ENCODE assay signal across 17 cellular contexts in the genomic region with DNA sequence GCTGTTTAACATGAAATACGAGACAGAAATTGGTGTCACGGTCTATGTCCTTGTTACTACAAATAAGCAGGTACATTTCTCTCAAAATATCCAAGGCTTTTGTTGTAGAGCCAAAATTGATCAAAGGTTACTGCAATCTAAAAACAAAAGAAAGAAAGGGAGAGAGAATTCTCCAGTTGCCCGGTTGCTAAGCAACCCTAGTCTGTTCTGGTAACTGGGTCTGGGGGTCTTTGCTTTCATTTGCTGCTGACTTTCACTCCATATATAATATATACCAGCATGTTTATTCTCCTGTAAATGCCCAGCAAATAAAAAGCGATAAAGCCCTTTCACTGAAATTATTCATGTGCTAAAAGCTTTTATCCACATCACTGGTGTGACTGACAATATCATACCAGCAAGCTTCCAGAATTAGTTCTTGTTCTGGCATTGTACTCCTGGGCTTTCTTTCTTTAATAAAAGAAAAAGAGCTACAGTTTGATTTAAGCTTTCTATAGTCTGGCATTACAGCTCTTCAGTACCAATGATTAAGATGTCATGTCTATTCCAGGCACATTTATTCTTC.
"Had no signal": no experiment of that assay in that cellular context is flagged by ENCODE, and none has a peak within 500 bp of the region (broad histone marks: within the 10 kb centered on the region; RNA-seq: fewer than 3 reads in every experiment).

No MANE protein-coding gene starts in this region.

- H3K27me3 ChIP-seq: adrenal gland, ovary, testis, upper lobe of right lung had no signal

- H3K36me3 ChIP-seq: adrenal gland, gastroesophageal sphincter, left ventricle myocardium inferior, ovary, upper lobe of right lung had no signal

- H3K27ac ChIP-seq: adrenal gland, gastroesophageal sphincter, left ventricle myocardium inferior, ovary, testis, upper lobe of right lung had no signal

- ATAC-seq: activated CD4-positive, CD25-positive, alpha-beta regulatory T cell treated with anti-CD3 and anti-CD28 coated beads, Interleukin-2, amount 50 U/mL, for 24 hours; gastroesophageal sphincter; upper lobe of right lung had no signal

- H3K9me3 Mint-ChIP-seq: nephron; stimulated activated naive CD8-positive, alpha-beta T cell treated with anti-CD3 and anti-CD28 coated beads, Interleukin-15, Interleukin-2, amounts not matched to agents 100 ng/mL and 50 ng/mL, for 24 hours had no signal

- H3K4me3 Mint-ChIP-seq: central memory CD8-positive, alpha-beta T cell; nephron; stimulated activated naive CD8-positive, alpha-beta T cell treated with anti-CD3 and anti-CD28 coated beads, Interleukin-15, Interleukin-2, amounts not matched to agents 100 ng/mL and 50 ng/mL, for 24 hours had no signal

- H3K4me1 ChIP-seq: adrenal gland, gastroesophageal sphincter, left ventricle myocardium inferior, testis, upper lobe of right lung had no signal

- H3K4me3 ChIP-seq: adrenal gland, gastroesophageal sphincter, left ventricle myocardium inferior, ovary, testis, upper lobe of right lung had no signal

- H3K4me1 Mint-ChIP-seq: central memory CD8-positive, alpha-beta T cell; nephron had no signal

- H3K27ac Mint-ChIP-seq: nephron; stimulated activated naive CD8-positive, alpha-beta T cell treated with anti-CD3 and anti-CD28 coated beads, Interleukin-15, Interleukin-2, amounts not matched to agents 100 ng/mL and 50 ng/mL, for 24 hours had no signal

- DNase-seq: activated CD4-positive, alpha-beta T cell treated with anti-CD3 and anti-CD28 coated beads, Interleukin-2, amount 50 U/mL, for 4 hours; activated naive CD4-positive, alpha-beta T cell treated with anti-CD3 and anti-CD28 coated beads, Interleukin-2, amount 50 U/mL, for 16 hours; activated T-cell treated with anti-CD3 and anti-CD28 coated beads, Interleukin-2, amount 50 U/mL, for 1 hour; adrenal gland; cortex of kidney; effector CD8-positive, alpha-beta T cell; left ventricle myocardium inferior; ovary; stimulated activated CD4-positive, alpha-beta T cell treated with anti-CD3 and anti-CD28 coated beads, Interleukin-15, amount 100 ng/mL, for 24 hours; stimulated activated CD4-positive, alpha-beta T cell treated with anti-CD3 and anti-CD28 coated beads, Interleukin-4, amount 100 ng/mL, for 24 hours; testis; upper lobe of right lung had no signal

- H3K9me3 ChIP-seq: adrenal gland, gastroesophageal sphincter, left ventricle myocardium inferior, ovary, testis, upper lobe of right lung had no signal
